ENCODE assay signal across 8 cellular contexts in genomic region chr9:121299125-121299466, GRCh38. TPM values are rescaled to one million over a fixed set of nuclear protein-coding genes. Genes with fewer than 3 reads are reported as not detected.
DNase-seq lines count a peak whose midpoint lies in the region; ATAC-seq, FAIRE-seq and TF ChIP-seq lines count a peak whose summit lies in the region.

No MANE protein-coding gene starts in this region.

- H3K4me1 ChIP-seq in foreskin keratinocyte (peaks cover 4% of the 10 kb centered on the region), pancreas (peaks cover 0 to 6% (median 0%) of the 10 kb centered on the region in 3 donors)

- H3K9me3 ChIP-seq in pancreas = no peaks in the 10 kb centered on the region

- H3K27me3 ChIP-seq in foreskin keratinocyte (no peaks in the 10 kb centered on the region), pancreas (no peaks in the 10 kb centered on the region)

- H3K36me3 ChIP-seq in pancreas = no peaks in the 10 kb centered on the region

- H3K4me3 ChIP-seq in pancreas = peak overlapping the region; percentile 39 to 55 (median 45)

- intact Hi-C loops in pancreas (cut with DNase I) = no loop called here

- peak; percentile 63 for ATAC-seq in foreskin keratinocyte
- peak in 3 of 4 donors; percentile 37 to 65 (median 40) for ATAC-seq in pancreas
- ATAC-seq in GM21619 (IDR thresholded peaks at IDR 0.05; ENCODE audit: unreplicated experiment) = no peak

- FAIRE-seq in pancreas (lab: Jason Lieb, UNC) = no peak

- peak; percentile 69 for DNase-seq in ELF-1 (ENCODE audit: low read depth, low spot score)
- DNase-seq in foreskin keratinocyte = no peak
- DNase-seq in pancreas = peak in 1 of 6 donors; percentile 54
- DNase-seq in stimulated activated CD4-positive, alpha-beta T cell treated with anti-CD3 and anti-CD28 coated beads, Interleukin-1b, Interleukin-23, amount 100 ng/mL, for 48 hours = no peak
- DNase-seq in putamen (ENCODE audit: low spot score) = no peak
- no peak for DNase-seq in retina

- 45 to 51% methylated on average over 12 of the region's 12 CpGs for WGBS in pancreas, 2 donors

- H3K27ac ChIP-seq in VCaP (peak overlapping the region; percentile 47; the same call in 1 of the 2 replicates), foreskin keratinocyte (peak overlapping the region; percentile 2), pancreas (peak overlapping the region in 3 of 4 donors; percentile 52 to 57 (median 57))

- TF ChIP-seq CTCF in VCaP (conservative IDR thresholded peaks at IDR 0.05) (no peak), foreskin keratinocyte (conservative IDR thresholded peaks at IDR 0.05) (no peak), pancreas (IDR thresholded peaks at IDR 0.05) (no peak)

RNA-seq across cellular contexts. Expression of gene GSN, which starts 31.1 kb away (rescaled TPM):
- total RNA-seq in foreskin keratinocyte = 124 and 235 TPM in 2 replicates
- 97.5 and 176 TPM in 2 replicates for polyA plus RNA-seq in foreskin keratinocyte
- total RNA-seq in pancreas = 100 to 1,000 TPM in 3 of 6 donors, 10 to 100 TPM in 3; 44.0 to 190 (median 97.8) TPM
- polyA plus RNA-seq in pancreas = 100 to 1,000 TPM; 154 to 193 TPM

Comparison
In these comparisons a context has a peak if more than half of its experiments do, and no peak if none do; other contexts are left out.
1. H3K27ac ChIP-seq: peak in every context shown above with its lines; median percentile 57 in pancreas; 47 in VCaP; 2 in foreskin keratinocyte.